In the genomic region with DNA sequence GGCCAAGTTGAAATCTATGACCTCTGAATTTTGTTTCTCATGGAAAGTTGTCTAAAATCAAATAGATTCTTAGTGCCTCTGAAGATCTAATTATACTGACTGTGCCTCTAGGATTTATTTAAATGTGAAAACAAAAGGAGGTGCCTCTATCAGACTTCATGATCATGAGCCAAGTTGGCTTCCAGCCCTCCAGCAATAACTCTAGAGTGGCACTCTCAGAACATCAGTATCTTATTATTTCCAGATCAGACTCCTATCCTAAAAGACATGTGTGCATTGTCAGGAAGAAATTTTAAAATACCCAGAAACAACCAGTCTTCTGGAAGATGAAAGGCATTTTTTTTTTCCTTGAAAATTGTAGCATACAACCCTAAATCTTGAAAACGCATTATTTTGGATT, we compare ENCODE assay signal across 25 cellular contexts.
"Had no signal": no experiment of that assay in that cellular context is flagged by ENCODE, and none has a peak within 500 bp of the region (broad histone marks: within the 10 kb centered on the region; RNA-seq: fewer than 3 reads in every experiment).

No MANE protein-coding gene starts in this region.

- H3K27me3 ChIP-seq: esophagus squamous epithelium, gastrocnemius medialis, right atrium auricular region, transverse colon, upper lobe of right lung, uterus had no signal

- DNase-seq: dermis blood vessel endothelial cell; effector memory CD8-positive, alpha-beta T cell; erythroblast; esophagus squamous epithelium; gastrocnemius medialis; head of caudate nucleus; left ventricle myocardium superior; lower lobe of right lung; naive thymus-derived CD8-positive, alpha-beta T cell; nephron progenitor cell; stimulated activated CD4-positive, alpha-beta T cell treated with anti-CD3 and anti-CD28 coated beads, Interleukin-12 subunit alpha, Interleukin-12 subunit beta, amount 100 ng/mL, for 4 hours; stimulated activated CD4-positive, alpha-beta T cell treated with anti-CD3 and anti-CD28 coated beads, Interleukin-1b, Interleukin-23, amount 100 ng/mL, for 48 hours; stimulated activated CD4-positive, alpha-beta T cell treated with anti-CD3 and anti-CD28 coated beads, Interleukin-4, amount 100 ng/mL, for 1 hour; stimulated activated CD8-positive, alpha-beta memory T cell treated with anti-CD3 and anti-CD28 coated beads, Interleukin-4, amount 100 ng/mL, for 48 hours; stimulated activated naive CD4-positive, alpha-beta T cell; substantia nigra; transverse colon; upper lobe of right lung; uterus had no signal

- H3K27ac ChIP-seq: coronary artery, esophagus squamous epithelium, gastrocnemius medialis, lower lobe of right lung, prostate gland, right atrium auricular region, thoracic aorta, transverse colon, upper lobe of right lung, uterus had no signal

- ATAC-seq: effector memory CD8-positive, alpha-beta T cell; gastrocnemius medialis; left ventricle myocardium superior; lower lobe of right lung; naive thymus-derived CD8-positive, alpha-beta T cell; sciatic nerve; upper lobe of right lung had no signal

- H3K4me1 ChIP-seq: esophagus squamous epithelium, gastrocnemius medialis, lower lobe of right lung, prostate gland, right atrium auricular region, transverse colon, upper lobe of right lung, uterus had no signal

- H3K36me3 ChIP-seq: esophagus squamous epithelium, gastrocnemius medialis, lower lobe of right lung, prostate gland, right atrium auricular region, thoracic aorta, transverse colon, upper lobe of right lung, uterus had no signal

- H3K9me3 ChIP-seq: esophagus squamous epithelium, gastrocnemius medialis, lower lobe of right lung, prostate gland, right atrium auricular region, thoracic aorta, transverse colon, upper lobe of right lung, uterus had no signal

- H3K4me3 ChIP-seq: coronary artery, esophagus squamous epithelium, gastrocnemius medialis, lower lobe of right lung, prostate gland, right atrium auricular region, smooth muscle cell, thoracic aorta, transverse colon, upper lobe of right lung, uterus had no signal

- H3K4me2 ChIP-seq: smooth muscle cell had no signal
